Comparison of ENCODE assay signal across 28 cellular contexts in genomic region chr4:150889306-150889705, GRCh38.
"Had no signal": no experiment of that assay in that cellular context is flagged by ENCODE, and none has a peak within 500 bp of the region (broad histone marks: within the 10 kb centered on the region; RNA-seq: fewer than 3 reads in every experiment).

No MANE protein-coding gene starts in this region.

- H3K4me3 Mint-ChIP-seq: immature natural killer cell; mesothelial cell of epicardium; naive thymus-derived CD4-positive, alpha-beta T cell; natural killer cell treated with Interleukin-12 subunit alpha and Interleukin-12 subunit beta and Interleukin-15 and Interleukin-18, amount 100 ng/mL, for 72 hours; stimulated activated effector memory CD8-positive, alpha-beta T cell treated with anti-CD3 and anti-CD28 coated beads, Interleukin-12 subunit alpha, Interleukin-12 subunit beta, amount 100 ng/mL, for 72 hours; stimulated activated naive CD8-positive, alpha-beta T cell treated with anti-CD3 and anti-CD28 coated beads, Interleukin-15, Interleukin-2, amounts not matched to agents 100 ng/mL and 50 ng/mL, for 24 hours had no signal

- H3K36me3 ChIP-seq: left lung, prostate gland had no signal

- H3K9me3 ChIP-seq: left lung, lower lobe of right lung, pancreas, prostate gland, suprapubic skin, thoracic aorta, tibial artery, upper lobe of right lung had no signal

- DNase-seq: hypothalamus; immature natural killer cell; kidney; left colon; left lung; lower lobe of right lung; mammary epithelial cell; mesenchymal stem cell; naive thymus-derived CD4-positive, alpha-beta T cell; nucleus accumbens; pancreas; posterior cingulate gyrus; retina; right cardiac atrium; stimulated activated CD4-positive, alpha-beta T cell treated with anti-CD3 and anti-CD28 coated beads, Interleukin-4, amount 100 ng/mL, for 24 hours; stimulated activated naive CD4-positive, alpha-beta T cell; tibial artery; trophoblast cell; upper lobe of right lung had no signal

- H3K9me3 Mint-ChIP-seq: immature natural killer cell; natural killer cell treated with Interleukin-12 subunit alpha and Interleukin-12 subunit beta and Interleukin-15 and Interleukin-18, amount 100 ng/mL, for 72 hours; stimulated activated effector memory CD8-positive, alpha-beta T cell treated with anti-CD3 and anti-CD28 coated beads, Interleukin-12 subunit alpha, Interleukin-12 subunit beta, amount 100 ng/mL, for 72 hours; stimulated activated naive CD8-positive, alpha-beta T cell treated with anti-CD3 and anti-CD28 coated beads, Interleukin-15, Interleukin-2, amounts not matched to agents 100 ng/mL and 50 ng/mL, for 24 hours had no signal

- H3K27ac ChIP-seq: left lung, lower lobe of right lung, pancreas, prostate gland, skin epidermis, suprapubic skin, thoracic aorta, tibial artery, upper lobe of right lung had no signal

- H3K27me3 Mint-ChIP-seq: naive thymus-derived CD4-positive, alpha-beta T cell; natural killer cell treated with Interleukin-12 subunit alpha and Interleukin-12 subunit beta and Interleukin-15 and Interleukin-18, amount 100 ng/mL, for 72 hours; stimulated activated naive CD8-positive, alpha-beta T cell treated with anti-CD3 and anti-CD28 coated beads, Interleukin-15, Interleukin-2, amounts not matched to agents 100 ng/mL and 50 ng/mL, for 24 hours had no signal

- H3K4me1 ChIP-seq: left lung, lower lobe of right lung, pancreas, prostate gland, suprapubic skin, tibial artery, upper lobe of right lung had no signal

- H3K27me3 ChIP-seq: left lung, pancreas, suprapubic skin, tibial artery, upper lobe of right lung had no signal

- H3K4me3 ChIP-seq: left lung, lower lobe of right lung, pancreas, prostate gland, skin epidermis, suprapubic skin, thoracic aorta, tibial artery, upper lobe of right lung had no signal

- ATAC-seq: left colon; left lung; lower lobe of right lung; naive thymus-derived CD4-positive, alpha-beta T cell; natural killer cell treated with Interleukin-12 subunit alpha and Interleukin-12 subunit beta and Interleukin-15 and Interleukin-18, amount 100 ng/mL, for 72 hours; pancreas; right cardiac atrium; sciatic nerve; stimulated activated effector memory CD8-positive, alpha-beta T cell treated with anti-CD3 and anti-CD28 coated beads, Interleukin-12 subunit alpha, Interleukin-12 subunit beta, amount 100 ng/mL, for 72 hours; upper lobe of right lung had no signal

- H3K27ac Mint-ChIP-seq: mesothelial cell of epicardium; natural killer cell treated with Interleukin-12 subunit alpha and Interleukin-12 subunit beta and Interleukin-15 and Interleukin-18, amount 100 ng/mL, for 72 hours; stimulated activated effector memory CD8-positive, alpha-beta T cell treated with anti-CD3 and anti-CD28 coated beads, Interleukin-12 subunit alpha, Interleukin-12 subunit beta, amount 100 ng/mL, for 72 hours; stimulated activated naive CD8-positive, alpha-beta T cell treated with anti-CD3 and anti-CD28 coated beads, Interleukin-15, Interleukin-2, amounts not matched to agents 100 ng/mL and 50 ng/mL, for 24 hours had no signal
